7 cellular contexts compared by ENCODE assay signal in the genomic region with DNA sequence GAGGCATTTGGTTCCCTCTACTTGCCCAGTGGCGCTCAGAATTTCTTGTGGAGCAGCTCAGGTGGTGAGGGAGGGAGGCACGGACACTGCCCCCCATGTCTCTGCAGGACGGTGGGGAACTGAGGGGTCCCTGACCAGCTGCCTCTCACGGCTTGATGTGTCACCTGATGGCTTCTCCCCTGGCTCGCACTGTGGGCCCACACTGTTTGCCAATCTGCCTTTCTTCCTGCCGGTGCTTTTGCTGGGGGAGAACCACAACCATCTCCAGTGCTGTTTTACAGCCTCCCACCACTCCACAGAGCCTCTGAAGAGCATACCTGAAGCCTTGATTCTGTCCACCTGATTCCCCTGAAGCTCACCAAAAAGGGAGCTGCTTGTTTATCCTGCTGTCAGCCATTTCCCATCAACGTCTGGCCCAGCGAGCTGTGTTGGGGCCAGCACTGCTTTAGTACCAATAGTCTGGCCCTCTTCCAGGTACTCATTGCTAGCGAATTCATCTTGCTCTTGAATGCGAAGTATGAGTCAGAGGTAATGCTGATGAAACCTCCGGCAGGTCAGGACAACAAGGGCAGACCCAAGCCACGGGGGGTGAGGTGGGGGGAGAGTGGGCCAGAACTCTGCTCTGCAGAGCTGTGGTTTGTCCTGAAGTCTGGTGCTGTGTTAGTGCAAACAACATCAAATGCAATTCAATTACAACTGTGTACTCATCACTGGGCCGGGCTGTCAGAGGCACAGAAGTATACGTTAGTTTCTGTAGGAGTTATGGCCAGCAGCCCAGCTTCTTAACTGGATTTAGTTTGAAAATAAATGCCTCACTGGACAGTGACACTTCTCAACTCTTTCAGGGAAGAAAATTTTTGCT.
DNase-seq lines count a peak whose midpoint lies in the region; ATAC-seq and TF ChIP-seq lines count a peak whose summit lies in the region.

No MANE protein-coding gene starts in this region.

- no peak for TF ChIP-seq POLR2A in prostate gland (IDR thresholded peaks at IDR 0.05)

- no peaks in the 10 kb centered on the region for H3K27me3 ChIP-seq in prostate gland (replicated peaks; ENCODE audit: insufficient read depth)

- H3K36me3 ChIP-seq in prostate gland: no peaks in the 10 kb centered on the region

- no peaks in the 10 kb centered on the region for H3K4me1 ChIP-seq in prostate gland (replicated peaks)

- H3K4me3 ChIP-seq in foreskin fibroblast (ENCODE audit: low read depth in 1 of 2, low read length in 2 of 2) (no peak overlapping the region), prostate gland (no peak overlapping the region)

- peak overlapping the region; percentile 36 to 70 for H3K27ac ChIP-seq in prostate gland

- no peaks in the 10 kb centered on the region for H3K9me3 ChIP-seq in prostate gland

- no peak for ATAC-seq in GM19452 (IDR thresholded peaks at IDR 0.05; ENCODE audit: unreplicated experiment)

- DNase-seq in HS-5 (ENCODE audit: low read depth) (peak; percentile 89), RPMI7951 (ENCODE audit: low read depth) (peak; percentile 95), foreskin fibroblast (peak; percentile 93 to 95), prostate gland (ENCODE audit: low spot score) (peak; percentile 90), D341Med (ENCODE audit: low spot score) (no peak)
- DNase-seq in stimulated activated CD4-positive, alpha-beta T cell treated with anti-CD3 and anti-CD28 coated beads, Interleukin-1b, Interleukin-23, amount 100 ng/mL, for 48 hours: no peak

- intact Hi-C loops in prostate gland (cut with DNase I): no loop called here

- WGBS in prostate gland: 31% methylated on average over 14 of the region's 14 CpGs

- TF ChIP-seq CTCF in foreskin fibroblast (IDR thresholded peaks at IDR 0.05; ENCODE audit: low read depth, low read length) (no peak), prostate gland (IDR thresholded peaks at IDR 0.05) (no peak)

Comparison
In these comparisons a context has a peak if more than half of its experiments do, and no peak if none do; other contexts are left out.
1. DNase-seq: peak in HS-5 (single experiment), RPMI7951 (single experiment), foreskin fibroblast (2 of 2) and prostate gland (single experiment); none in stimulated activated CD4-positive, alpha-beta T cell treated with anti-CD3 and anti-CD28 coated beads, Interleukin-1b, Interleukin-23, amount 100 ng/mL, for 48 hours (single experiment) and D341Med (single experiment).